1 cellular context compared by ENCODE assay signal in genomic region chr13:46839399-46839798, GRCh38.
A peak's percentile ranks its signal among the peaks of the same experiment; 100 is the strongest.
TF ChIP-seq lines count a peak whose summit lies in the region.

No MANE protein-coding gene starts in this region.

TF ChIP-seq in HepG2, 621 proteins besides CTCF, POLR2A, EP300 and RAD21:
- TF ChIP-seq ZBTB34 (CRISPR knock-in tag; IDR thresholded peaks at IDR 0.05) (no peak), MAFF (IDR thresholded peaks at IDR 0.05; ENCODE audit: low read depth, low read length) (peak; percentile 63; the same call in 1 of the 2 replicates), MAFK (conservative IDR thresholded peaks at IDR 0.05 in 1 of 2, IDR thresholded peaks at IDR 0.05 in 1 of 2; ENCODE audit: low read length in 2 of 2) (peak; percentile 64 to 69), ZNF83 (CRISPR knock-in tag; IDR thresholded peaks at IDR 0.05; ENCODE audit: borderline replicate concordance) (no peak), ZFP41 (CRISPR knock-in tag; IDR thresholded peaks at IDR 0.05; ENCODE audit: borderline replicate concordance) (no peak), ZNF737 (CRISPR knock-in tag; IDR thresholded peaks at IDR 0.05; ENCODE audit: borderline replicate concordance) (no peak)
TF ChIP-seq in HepG2: peak in this region for 2.
